Comparison of ENCODE assay signal across 8 cellular contexts in genomic region chr6:83707829-83708545, GRCh38. TPM values are rescaled to one million over a fixed set of nuclear protein-coding genes. Genes with fewer than 3 reads are reported as not detected.
DNase-seq lines count a peak whose midpoint lies in the region; ATAC-seq and TF ChIP-seq lines count a peak whose summit lies in the region.

No MANE protein-coding gene starts in this region.

- TF ChIP-seq POLR2A in sigmoid colon (IDR thresholded peaks at IDR 0.05): no peak

- peak; percentile 27 for ATAC-seq in GM18511 (IDR thresholded peaks at IDR 0.05; ENCODE audit: unreplicated experiment)
- peak; percentile 53 for ATAC-seq in RWPE2 (ENCODE audit: low read depth)
- ATAC-seq in heart right ventricle: peak in 7 of 8 donors; percentile 22 to 78 (median 51)
- ATAC-seq in GM21576 (IDR thresholded peaks at IDR 0.05; ENCODE audit: unreplicated experiment): no peak

- intact Hi-C loops in heart right ventricle (cut with DNase I): no loop called here
- intact Hi-C loops in sigmoid colon (cut with DNase I): no loop called here

- TF ChIP-seq EP300 in sigmoid colon (IDR thresholded peaks at IDR 0.05): no peak

- 1 to 3% methylated on average over 53 of the region's 53 CpGs for WGBS in heart right ventricle, 2 donors
- WGBS in sigmoid colon, 2 donors: 4 to 14% methylated on average over 53 of the region's 53 CpGs

- H3K27ac ChIP-seq in RWPE2 (ENCODE audit: poor library complexity, severe bottlenecking): no peak overlapping the region
- H3K27ac ChIP-seq in heart right ventricle: peak overlapping the region in 2 of 10 donors; percentile 10 to 47
- H3K27ac ChIP-seq in sigmoid colon: no peak overlapping the region

- H3K9me3 ChIP-seq in RWPE2 (ENCODE audit: severe bottlenecking) (peaks cover 2% of the 10 kb centered on the region), heart right ventricle (peaks cover 0 to 23% (median 4%) of the 10 kb centered on the region in 11 donors), sigmoid colon (no peaks in the 10 kb centered on the region)

- peaks cover 59% of the 10 kb centered on the region for H3K27me3 ChIP-seq in RWPE2 (ENCODE audit: insufficient read depth, poor library complexity, severe bottlenecking)
- peaks cover 14 to 72% (median 53%) of the 10 kb centered on the region in 7 donors for H3K27me3 ChIP-seq in heart right ventricle
- H3K27me3 ChIP-seq in sigmoid colon: peaks cover 5 to 42% (median 31%) of the 10 kb centered on the region in 3 donors

- TF ChIP-seq CTCF in RWPE2 (IDR thresholded peaks at IDR 0.05; ENCODE audit: poor library complexity, severe bottlenecking) (no peak), heart right ventricle (IDR thresholded peaks at IDR 0.05) (no peak), sigmoid colon (IDR thresholded peaks at IDR 0.05) (no peak)

- H3K4me1 ChIP-seq in RWPE2 (ENCODE audit: insufficient read depth, poor library complexity, severe bottlenecking) (no peaks in the 10 kb centered on the region), heart right ventricle (peaks cover 0 to 14% (median 5%) of the 10 kb centered on the region in 9 donors), sigmoid colon (peaks cover 0 to 21% (median 15%) of the 10 kb centered on the region in 4 donors)

- DNase-seq in RWPE2 (ENCODE audit: low spot score): no peak
- DNase-seq in heart right ventricle: peak in 1 of 2 donors; percentile 10
- peak; percentile 56 for DNase-seq in sigmoid colon
- no peak for DNase-seq in OCI-M1 (lab: John Stamatoyannopoulos, UW)
- DNase-seq in LoVo (ENCODE audit: low spot score): no peak
- DNase-seq in NCI-H2196 (lab: John Stamatoyannopoulos, UW; ENCODE audit: unreplicated experiment): no peak

- H3K36me3 ChIP-seq in RWPE2 (ENCODE audit: low read depth) (no peaks in the 10 kb centered on the region), heart right ventricle (no peaks in the 10 kb centered on the region), sigmoid colon (no peaks in the 10 kb centered on the region)

- H3K4me3 ChIP-seq in RWPE2 (ENCODE audit: severe bottlenecking) (peak overlapping the region; percentile 40), heart right ventricle (peak overlapping the region; percentile 35 to 54 (median 50)), sigmoid colon (peak overlapping the region; percentile 33 to 66 (median 52))

RNA-seq across cellular contexts. Expression of gene SNAP91, which starts 0.9 kb away (rescaled TPM):
- total RNA-seq in heart right ventricle (10 to 100 TPM in 3 of 10 donors, 1 to 10 TPM in 5, under 1 TPM in 2; 0.19 to 19.5 (median 4.9) TPM), sigmoid colon (1 to 10 TPM; 1.8 to 3.2 (median 2.6) TPM)
- polyA plus RNA-seq in heart right ventricle (1 to 10 TPM; 1.1 to 8.6 TPM), sigmoid colon (1 to 10 TPM in 1 of 3 donors, under 1 TPM in 1, not detected in 1; 0.60 to 1.7 TPM)
